ENCODE assay signal across 10 cellular contexts in the genomic region with DNA sequence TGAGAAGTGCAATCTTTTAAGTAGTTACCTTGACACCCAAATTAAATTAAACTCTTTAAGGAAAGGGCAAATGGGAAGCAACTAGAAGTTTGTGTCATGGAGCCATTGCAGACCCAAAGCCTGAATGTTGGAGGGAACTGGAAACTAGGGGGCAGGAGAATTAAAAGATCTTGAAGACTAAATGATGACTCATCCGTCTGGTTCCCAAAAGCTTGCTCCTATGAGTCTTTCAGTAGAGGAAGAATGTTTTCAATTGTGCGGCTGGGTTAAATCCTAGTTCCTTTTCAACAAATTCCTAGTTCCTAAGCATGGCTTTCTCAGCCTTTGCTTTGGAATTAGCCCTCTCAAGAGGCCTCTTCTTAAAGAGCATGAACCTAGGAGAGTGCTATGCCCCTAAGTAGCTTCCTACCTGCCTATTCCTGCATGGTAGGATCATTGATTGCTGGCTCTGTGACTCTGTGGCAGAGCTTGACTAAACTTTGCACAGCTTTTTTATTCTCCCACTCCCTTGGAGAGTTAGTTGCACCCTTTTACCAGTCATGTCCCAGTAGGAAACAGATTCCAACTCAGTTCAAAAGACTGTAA. TPM values are rescaled to one million over a fixed set of nuclear protein-coding genes. Genes with fewer than 3 reads are reported as not detected.
A peak's percentile ranks its signal among the peaks of the same experiment; 100 is the strongest.
DNase-seq lines count a peak whose midpoint lies in the region; ATAC-seq and TF ChIP-seq lines count a peak whose summit lies in the region.
"Had no signal": no experiment of that assay in that cellular context is flagged by ENCODE, and none has a peak within 500 bp of the region (broad histone marks: within the 10 kb centered on the region; RNA-seq: fewer than 3 reads in every experiment).

No MANE protein-coding gene starts in this region.

- H3K27me3 Mint-ChIP-seq in activated CD8-positive, alpha-beta T cell treated with anti-CD3 and anti-CD28 coated beads, Interleukin-2, amount 10 ng/mL, durations not matched to agents 7 days and 5 days (ENCODE audit: low read depth), result peaks cover 30% of the 10 kb centered on the region

- peak; percentile 25 for TF ChIP-seq CTCF in AG04449 (IDR thresholded peaks at IDR 0.05; ENCODE audit: insufficient read depth, low read length, missing control alignments)
- peak; percentile 15 for TF ChIP-seq CTCF in kidney epithelial cell (IDR thresholded peaks at IDR 0.05; ENCODE audit: insufficient read depth, low read length, poor library complexity, severe bottlenecking)
- no peak for TF ChIP-seq CTCF in stomach (IDR thresholded peaks at IDR 0.05)

- peak overlapping the region; percentile 2; the same call in 1 of the 2 replicates for H3K9ac ChIP-seq in HUES64 (ENCODE audit: low read depth, low read length)

- no peaks in the 10 kb centered on the region for H3K27me3 ChIP-seq in HUES64 (ENCODE audit: insufficient read depth, low read length)
- H3K27me3 ChIP-seq in kidney epithelial cell (ENCODE audit: control insufficient read depth, insufficient read depth, low read length), result no peaks in the 10 kb centered on the region
- no peaks in the 10 kb centered on the region for H3K27me3 ChIP-seq in stomach

- no peaks in the 10 kb centered on the region for H3K36me3 Mint-ChIP-seq in activated CD8-positive, alpha-beta T cell treated with anti-CD3 and anti-CD28 coated beads, Interleukin-2, amount 10 ng/mL, durations not matched to agents 7 days and 5 days (ENCODE audit: low read depth)

- no peak for TF ChIP-seq POLR2A in stomach (IDR thresholded peaks at IDR 0.05)

- intact Hi-C loops in stomach (cut with DNase I; ENCODE audit: low total_unique reads), result no loop called here

- CTCF ChIA-PET in AG04449 (lab: Yijun Ruan, JAX), result interaction anchor here (0.6 to 18.9 kb wide), 22 partner anchors 9 to 902 kb away, joined by 3 to 621 read pairs (median 4); a partner anchor contains a TSS
- CTCF ChIA-PET in activated CD8-positive, alpha-beta T cell treated with anti-CD3 and anti-CD28 coated beads, Interleukin-2, amount 10 ng/mL, durations not matched to agents 7 days and 5 days (lab: Charles Lee), result interaction anchor here (1.1 to 13.8 kb wide), 5 partner anchors 7 to 464 kb away, joined by 3 to 386 read pairs (median 14); no protein-coding TSS in a partner anchor

- POLR2A ChIA-PET in AG04449 (lab: Yijun Ruan, JAX), result interaction anchor here (0.6 to 1.1 kb wide), 6 partner anchors 12 to 80 kb away, joined by 3 to 4 read pairs (median 3); no protein-coding TSS in a partner anchor
- POLR2A ChIA-PET in activated CD8-positive, alpha-beta T cell treated with anti-CD3 and anti-CD28 coated beads, Interleukin-2, amount 10 ng/mL, durations not matched to agents 7 days and 5 days (lab: Charles Lee), result no interaction called here

- 71% methylated on average over 2 of the region's 2 CpGs for WGBS in HUES64
- 48 to 79% (median 67%) methylated on average over 2 of the region's 2 CpGs for WGBS in stomach, 5 donors

- H3K9me3 ChIP-seq in HUES64 (ENCODE audit: insufficient read depth, low read depth, low read length) (no peaks in the 10 kb centered on the region), stomach (no peaks in the 10 kb centered on the region)

- no peak overlapping the region for H3K4me3 Mint-ChIP-seq in activated CD8-positive, alpha-beta T cell treated with anti-CD3 and anti-CD28 coated beads, Interleukin-2, amount 10 ng/mL, durations not matched to agents 7 days and 5 days

- TF ChIP-seq EP300 in stomach (IDR thresholded peaks at IDR 0.05), result no peak

- DNase-seq in AG04449 (ENCODE audit: low read depth, low spot score) (peak; percentile 78), astrocyte of the hippocampus (ENCODE audit: low read depth, low spot score) (peak; percentile 88), kidney epithelial cell (ENCODE audit: low read depth) (peak; percentile 61), cerebellar cortex (ENCODE audit: low spot score) (no peak), stomach (no peak)
- no peak for DNase-seq in activated CD8-positive, alpha-beta T cell treated with anti-CD3 and anti-CD28 coated beads, Interleukin-2, amount 10 ng/mL, durations not matched to agents 7 days and 5 days
- DNase-seq: activated CD8-positive, alpha-beta memory T cell treated with anti-CD3 and anti-CD28 coated beads, Interleukin-2, amount 50 U/mL, for 48 hours; stimulated activated CD4-positive, alpha-beta T cell treated with anti-CD3 and anti-CD28 coated beads, Interleukin-4, amount 100 ng/mL, for 4 hours had no signal

- no peak overlapping the region for H3K27ac Mint-ChIP-seq in activated CD8-positive, alpha-beta T cell treated with anti-CD3 and anti-CD28 coated beads, Interleukin-2, amount 10 ng/mL, durations not matched to agents 7 days and 5 days

- H3K27ac ChIP-seq in HUES64 (ENCODE audit: low read depth, low read length) (peak overlapping the region; percentile 15; the same call in 1 of the 2 replicates), stomach (peak overlapping the region in 2 of 5 donors; percentile 24 to 49)

- no peak overlapping the region for H3K4me3 ChIP-seq in AG04449 (ENCODE audit: low read depth, low read length)
- no peak overlapping the region for H3K4me3 ChIP-seq in HUES64 (ENCODE audit: low read length)
- no peak overlapping the region for H3K4me3 ChIP-seq in kidney epithelial cell (ENCODE audit: low read depth, low read length)
- H3K4me3 ChIP-seq in stomach, result no peak overlapping the region

- no peaks in the 10 kb centered on the region for H3K9me3 Mint-ChIP-seq in activated CD8-positive, alpha-beta T cell treated with anti-CD3 and anti-CD28 coated beads, Interleukin-2, amount 10 ng/mL, durations not matched to agents 7 days and 5 days (ENCODE audit: insufficient read depth)

- ATAC-seq in HG02840 (IDR thresholded peaks at IDR 0.05; ENCODE audit: low FRiP score, unreplicated experiment), result no peak
- no peak for ATAC-seq in activated CD8-positive, alpha-beta T cell treated with anti-CD3 and anti-CD28 coated beads, Interleukin-2, amount 10 ng/mL, durations not matched to agents 7 days and 5 days

- H3K4me1 ChIP-seq in HUES64 (ENCODE audit: insufficient read depth, low read length) (no peaks in the 10 kb centered on the region; the same call in 1 of the 2 replicates), stomach (peaks cover 0 to 26% (median 18%) of the 10 kb centered on the region in 4 donors)

- H3K36me3 ChIP-seq in HUES64 (ENCODE audit: insufficient read depth, low read length), result no peaks in the 10 kb centered on the region
- no peaks in the 10 kb centered on the region for H3K36me3 ChIP-seq in kidney epithelial cell (ENCODE audit: control insufficient read depth, insufficient read depth, low read length)
- H3K36me3 ChIP-seq in stomach, result no peaks in the 10 kb centered on the region

- peaks cover 31% of the 10 kb centered on the region for H3K4me1 Mint-ChIP-seq in activated CD8-positive, alpha-beta T cell treated with anti-CD3 and anti-CD28 coated beads, Interleukin-2, amount 10 ng/mL, durations not matched to agents 7 days and 5 days (ENCODE audit: low read depth)

RNA-seq across cellular contexts. Expression of a gene that starts 17.7 kb away (rescaled TPM):
- polyA plus RNA-seq in HUES64 (2013, experiment 1 of 2), result 0.85 TPM
- polyA plus RNA-seq in HUES64 (2013, experiment 2 of 2), result not detected
- total RNA-seq in kidney epithelial cell (not detected in 2 replicates), stomach (100 to 1,000 TPM in 1 of 5 donors, 10 to 100 TPM in 2, not detected in 2; 25.4 to 199 (median 73.6) TPM)
- under 1 TPM; 0.29 TPM for total RNA-seq in activated CD8-positive, alpha-beta T cell treated with anti-CD3 and anti-CD28 coated beads, Interleukin-2, amount 10 ng/mL, durations not matched to agents 7 days and 5 days
- 10 to 100 TPM; 16.7 to 29.7 (median 24.0) TPM for polyA plus RNA-seq in stomach

Comparison
In these comparisons a context has a peak if more than half of its experiments do, and no peak if none do; other contexts are left out.
1. DNase-seq: peak in AG04449 (single experiment), astrocyte of the hippocampus (single experiment) and kidney epithelial cell (single experiment); none in cerebellar cortex (single experiment), activated CD8-positive, alpha-beta T cell treated with anti-CD3 and anti-CD28 coated beads, Interleukin-2, amount 10 ng/mL, durations not matched to agents 7 days and 5 days (single experiment) and stomach (single experiment).
2. CTCF ChIP-seq: peak in AG04449 (single experiment) and kidney epithelial cell (single experiment); none in stomach (0 of 7).